ENCODE assay signal across 11 cellular contexts in the genomic region with DNA sequence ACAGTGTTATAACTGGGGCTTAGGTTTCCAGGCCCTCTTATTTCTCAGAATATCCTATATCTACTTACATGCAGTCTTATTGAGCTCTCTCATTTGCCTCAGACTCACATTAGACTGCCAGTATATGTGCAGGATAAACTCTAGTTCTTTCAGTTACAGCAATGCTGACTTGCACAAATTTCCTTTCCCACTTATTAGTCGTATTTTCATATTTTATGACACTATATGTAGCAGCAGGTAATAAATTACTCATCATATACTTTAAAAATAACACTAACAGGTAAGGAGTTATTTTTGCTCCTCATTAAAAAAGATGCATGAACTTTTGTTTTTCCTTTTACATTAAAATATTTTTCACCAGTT.
DNase-seq lines count a peak whose midpoint lies in the region; ATAC-seq, FAIRE-seq and TF ChIP-seq lines count a peak whose summit lies in the region.
"Had no signal": no experiment of that assay in that cellular context is flagged by ENCODE, and none has a peak within 500 bp of the region (broad histone marks: within the 10 kb centered on the region; RNA-seq: fewer than 3 reads in every experiment).

No MANE protein-coding gene starts in this region.

- H2AFZ ChIP-seq in IMR-90 (replicated peaks; ENCODE audit: low read length, poor library complexity) (no peak overlapping the region), K562 (ENCODE audit: low read depth, low read length) (peak overlapping the region; percentile 90)

- peak overlapping the region; percentile 43; the same call in 1 of the 2 replicates for H3K9ac ChIP-seq in IMR-90 (ENCODE audit: low read depth, low read length)
- H3K9ac ChIP-seq in K562 (ENCODE audit: insufficient read depth in 1 of 2, low read depth in 2 of 2, low read length in 2 of 2) = peak overlapping the region in 1 of 2 experiments; percentile 49; a peak in 1 of 4 replicates

- H3K27me3 ChIP-seq in IMR-90 (ENCODE audit: control insufficient read depth, insufficient read depth, low read length) (no peaks in the 10 kb centered on the region), K562 (ENCODE audit: control insufficient read depth in 2 of 2, insufficient read depth in 2 of 2, low read length in 2 of 2) (no peaks in the 10 kb centered on the region), right lobe of liver (no peaks in the 10 kb centered on the region), thyroid gland (no peaks in the 10 kb centered on the region)

- H2BK20ac ChIP-seq in IMR-90 (ENCODE audit: low read depth, low read length) = no peak overlapping the region; the same call in 1 of the 2 replicates

- DNase-seq in IMR-90 (no peak), K562 (ENCODE audit: extremely low read depth in 1 of 4, low spot score in 3 of 4) (no peak), right lobe of liver (no peak), thyroid gland (no peak), SK-N-DZ (ENCODE audit: low spot score) (no peak), cerebellar nuclear complex (lab: John Stamatoyannopoulos, UW) (no peak), OCI-M2 (lab: John Stamatoyannopoulos, UW; ENCODE audit: unreplicated experiment) (no peak)
- DNase-seq in activated CD4-positive, alpha-beta T cell treated with anti-CD3 and anti-CD28 coated beads, Interleukin-2, amount 10 ng/mL, durations not matched to agents 7 days and 5 days = no peak
- DNase-seq: CD8-positive, alpha-beta T cell; retina had no signal

- ATAC-seq in IMR-90 (ENCODE audit: low read depth) = no peak
- 0 out of 3 replicates have a peak, but pooled peaks have one; percentile 12 for ATAC-seq in K562
- ATAC-seq in right lobe of liver = no peak
- ATAC-seq: CD8-positive, alpha-beta T cell had no signal

- H2BK5ac ChIP-seq in IMR-90 (ENCODE audit: low read depth, low read length, poor library complexity, severe bottlenecking) = peak overlapping the region; percentile 96

- intact Hi-C loops in IMR-90 (cut with micrococcal nuclease) (no loop called here), K562 (cut with micrococcal nuclease) (no loop called here), right lobe of liver (cut with DNase I) (loop anchor here in 1 of 2 donors (10.0 kb wide), 2 partner anchors 176 to 216 kb away; no protein-coding TSS in a partner anchor), thyroid gland (cut with DNase I) (loop anchor here (5.0 to 10.0 kb wide), 3 partner anchors 33 to 196 kb away; a partner anchor contains a TSS)

- H2BK120ac ChIP-seq in IMR-90 (ENCODE audit: low read depth, low read length) = peak overlapping the region; percentile 1; the same call in 1 of the 2 replicates

- no peaks in the 10 kb centered on the region for H3K79me2 ChIP-seq in K562 (ENCODE audit: control insufficient read depth, insufficient read depth, low read length)

- H3K56ac ChIP-seq in IMR-90 (ENCODE audit: extremely low read depth, insufficient read depth, low read length) = peak overlapping the region; percentile 78

- no peak for TF ChIP-seq CTCF in IMR-90 (conservative IDR thresholded peaks at IDR 0.05; ENCODE audit: low read depth, low read length)
- TF ChIP-seq CTCF in K562 (IDR thresholded peaks at IDR 0.05 in 2 of 3, conservative IDR thresholded peaks at IDR 0.05 in 1 of 3; ENCODE audit: insufficient read depth in 2 of 3, low read depth in 1 of 3, low read length in 3 of 3) = no peak
- TF ChIP-seq CTCF in right lobe of liver (IDR thresholded peaks at IDR 0.05) = no peak
- no peak for TF ChIP-seq CTCF in thyroid gland (IDR thresholded peaks at IDR 0.05)

- H3K27ac Mint-ChIP-seq in activated CD4-positive, alpha-beta T cell treated with anti-CD3 and anti-CD28 coated beads, Interleukin-2, amount 10 ng/mL, durations not matched to agents 7 days and 5 days = no peak overlapping the region
- H3K27ac Mint-ChIP-seq: CD8-positive, alpha-beta T cell had no signal

- H3K4me1 ChIP-seq in IMR-90 (ENCODE audit: control insufficient read depth, insufficient read depth, low read length) (peaks cover 24% of the 10 kb centered on the region), K562 (replicated peaks in 1 of 2; ENCODE audit: control insufficient read depth in 2 of 2, insufficient read depth in 2 of 2, low read length in 2 of 2) (peaks cover 21 to 51% of the 10 kb centered on the region in 2 experiments), right lobe of liver (peaks cover 0 to 27% (median 11%) of the 10 kb centered on the region in 4 donors), thyroid gland (peaks cover 59 to 90% of the 10 kb centered on the region in 2 donors)

- no peaks in the 10 kb centered on the region for H3K36me3 Mint-ChIP-seq in activated CD4-positive, alpha-beta T cell treated with anti-CD3 and anti-CD28 coated beads, Interleukin-2, amount 10 ng/mL, durations not matched to agents 7 days and 5 days (ENCODE audit: low read depth)
- H3K36me3 Mint-ChIP-seq: CD8-positive, alpha-beta T cell had no signal

- H3K18ac ChIP-seq in IMR-90 (ENCODE audit: low read depth, low read length) = 0 out of 2 replicates have a peak overlapping the region, but pooled peaks have one; percentile 5

- H2AK9ac ChIP-seq in IMR-90 (replicated peaks; ENCODE audit: low read depth, low read length, poor library complexity) = no peak overlapping the region

- H2AK5ac ChIP-seq in IMR-90 (ENCODE audit: low read depth, low read length) = no peak overlapping the region

- peaks cover 38% of the 10 kb centered on the region for H3K4me1 Mint-ChIP-seq in activated CD4-positive, alpha-beta T cell treated with anti-CD3 and anti-CD28 coated beads, Interleukin-2, amount 10 ng/mL, durations not matched to agents 7 days and 5 days

- BruUV-seq in IMR-90 (replicated peaks; lab: Mats Ljungman, UMichigan) (no TSS peak), K562 (replicated peaks; lab: Mats Ljungman, UMichigan) (no TSS peak)

- POLR2A ChIA-PET in IMR-90 (lab: Charles Lee; ENCODE audit: unreplicated experiment) = no interaction called here
- POLR2A ChIA-PET in K562 (lab: Yijun Ruan, JAX) = no interaction called here
- POLR2A ChIA-PET in activated CD4-positive, alpha-beta T cell treated with anti-CD3 and anti-CD28 coated beads, Interleukin-2, amount 10 ng/mL, durations not matched to agents 7 days and 5 days (lab: Charles Lee) = no interaction called here

- H3K4me3 ChIP-seq in IMR-90 (ENCODE audit: insufficient read depth, low read depth, low read length) = no peak overlapping the region
- H3K4me3 ChIP-seq in K562 = no peak overlapping the region
- no peak overlapping the region for H3K4me3 ChIP-seq in right lobe of liver
- H3K4me3 ChIP-seq in thyroid gland (replicated peaks in 1 of 3) = no peak overlapping the region

- TF ChIP-seq EP300 in K562 (IDR thresholded peaks at IDR 0.05; ENCODE audit: low read length) = no peak

- no peak overlapping the region for H3K4me2 ChIP-seq in IMR-90 (ENCODE audit: low read depth, low read length)
- no peak overlapping the region for H3K4me2 ChIP-seq in K562 (ENCODE audit: insufficient read depth, low read length)

- FAIRE-seq in K562 (lab: Jason Lieb, UNC) = no peak
- FAIRE-seq: H54 had no signal

- CTCF ChIA-PET in IMR-90 (lab: Yijun Ruan, JAX) (no interaction called here), K562 (lab: Yijun Ruan, JAX; ENCODE audit: low intra/inter-chr PET ratio) (no interaction called here)
- CTCF ChIA-PET in activated CD4-positive, alpha-beta T cell treated with anti-CD3 and anti-CD28 coated beads, Interleukin-2, amount 10 ng/mL, durations not matched to agents 7 days and 5 days (lab: Charles Lee) = interaction anchor here (1.6 to 2.8 kb wide), 2 partner anchors 9 to 10 kb away, joined by 3 to 9 read pairs; no protein-coding TSS in a partner anchor

- H3K27me3 Mint-ChIP-seq in activated CD4-positive, alpha-beta T cell treated with anti-CD3 and anti-CD28 coated beads, Interleukin-2, amount 10 ng/mL, durations not matched to agents 7 days and 5 days = peaks cover 11% of the 10 kb centered on the region

- TF ChIP-seq POLR2A in IMR-90 (IDR thresholded peaks at IDR 0.05; ENCODE audit: low read depth, low read length) = no peak
- TF ChIP-seq POLR2A in K562 (conservative IDR thresholded peaks at IDR 0.05) = no peak
- no peak for TF ChIP-seq POLR2A in right lobe of liver (IDR thresholded peaks at IDR 0.05)
- no peak for TF ChIP-seq POLR2A in thyroid gland (IDR thresholded peaks at IDR 0.05)

- TF ChIP-seq RAD21 in IMR-90 (IDR thresholded peaks at IDR 0.05; ENCODE audit: low read length) (no peak), K562 (CRISPR knock-in tag; conservative IDR thresholded peaks at IDR 0.05 in 1 of 2, IDR thresholded peaks at IDR 0.05 in 1 of 2) (no peak)

- no peaks in the 10 kb centered on the region for H3K9me3 ChIP-seq in IMR-90 (ENCODE audit: control insufficient read depth, insufficient read depth, low read length)
- no peaks in the 10 kb centered on the region for H3K9me3 ChIP-seq in K562 (replicated peaks; ENCODE audit: control insufficient read depth, insufficient read depth, low read depth, low read length)
- no peaks in the 10 kb centered on the region for H3K9me3 ChIP-seq in right lobe of liver
- H3K9me3 ChIP-seq in thyroid gland = no peaks in the 10 kb centered on the region

- H4K20me1 ChIP-seq in IMR-90 (ENCODE audit: insufficient read depth, low read length) (0 out of 2 replicates have a peak, but pooled peaks cover 4% of the 10 kb centered on the region), K562 (replicated peaks; ENCODE audit: control insufficient read depth, insufficient read depth, low read length) (no peaks in the 10 kb centered on the region)

- in situ Hi-C loops in IMR-90 (cut with MboI; ENCODE audit: low sequenced_read_pairs) = loop anchor here (25.0 kb wide), 1 partner anchor 338 kb away; no protein-coding TSS in a partner anchor
- in situ Hi-C loops in K562 (cut with MboI) = no loop called here

- H2BK15ac ChIP-seq in IMR-90 (ENCODE audit: low read depth, low read length) = no peak overlapping the region; the same call in 2 of the 3 replicates

- 0 out of 2 replicates have a peak overlapping the region, but pooled peaks have one; percentile 48 for H4K91ac ChIP-seq in IMR-90 (ENCODE audit: insufficient read depth, low read depth, low read length)

- H4K5ac ChIP-seq in IMR-90 (ENCODE audit: low read depth, low read length) = no peak overlapping the region

- no peak overlapping the region for H3K4me3 Mint-ChIP-seq in activated CD4-positive, alpha-beta T cell treated with anti-CD3 and anti-CD28 coated beads, Interleukin-2, amount 10 ng/mL, durations not matched to agents 7 days and 5 days
- H3K4me3 Mint-ChIP-seq: CD8-positive, alpha-beta T cell had no signal

- H3K9me3 Mint-ChIP-seq in activated CD4-positive, alpha-beta T cell treated with anti-CD3 and anti-CD28 coated beads, Interleukin-2, amount 10 ng/mL, durations not matched to agents 7 days and 5 days = no peaks in the 10 kb centered on the region
- H3K9me3 Mint-ChIP-seq: CD8-positive, alpha-beta T cell had no signal

- H3K4ac ChIP-seq in IMR-90 (ENCODE audit: low read depth, low read length) = no peak overlapping the region; the same call in 1 of the 2 replicates

- peak overlapping the region in 1 of 2 experiments; percentile 81; a peak in 2 of 4 replicates for H4K8ac ChIP-seq in IMR-90 (ENCODE audit: low read depth in 2 of 2, low read length in 2 of 2)

- dilution Hi-C loops in IMR-90 (cut with HindIII; ENCODE audit: low sequenced_read_pairs, unreplicated experiment) = no loop called here

- H3K14ac ChIP-seq in IMR-90 (replicated peaks; ENCODE audit: low read depth, low read length) = no peak overlapping the region

- peaks cover 4% of the 10 kb centered on the region; the same call in 1 of the 2 replicates for H3K36me3 ChIP-seq in IMR-90 (ENCODE audit: control insufficient read depth, insufficient read depth, low read length)
- H3K36me3 ChIP-seq in K562 (ENCODE audit: control insufficient read depth, insufficient read depth, low read length) = no peaks in the 10 kb centered on the region
- no peaks in the 10 kb centered on the region for H3K36me3 ChIP-seq in right lobe of liver
- H3K36me3 ChIP-seq in thyroid gland = no peaks in the 10 kb centered on the region

- H3K79me1 ChIP-seq in IMR-90 (ENCODE audit: low read depth in 1 of 2, low read length in 2 of 2) = peaks cover 45 to 85% of the 10 kb centered on the region in 2 experiments

- H3K23ac ChIP-seq in IMR-90 (ENCODE audit: low read depth, low read length) = no peak overlapping the region

- no CpG with 5 or more reads among the region's 1 CpG for WGBS in IMR-90 (ENCODE audit: extremely low coverage in 2 of 2, insufficient read length in 1 of 2), 2 experiments
- 47% methylated on average over 1 of the region's 1 CpG for WGBS in K562 (ENCODE audit: insufficient coverage, low coverage, missing lambda C conversion rate)
- 47% methylated on average over 1 of the region's 1 CpG for WGBS in right lobe of liver (ENCODE audit: insufficient coverage, low coverage, low lambda C conversion rate, missing lambda C conversion rate)
- WGBS in thyroid gland, 2 donors = 77 to 80% methylated on average over 1 of the region's 1 CpG

- peak overlapping the region; percentile 6; the same call in 1 of the 2 replicates for H3K27ac ChIP-seq in IMR-90 (ENCODE audit: insufficient read depth, low read length)
- peak overlapping the region; percentile 68; the same call in 2 of the 3 replicates for H3K27ac ChIP-seq in K562 (ENCODE audit: extremely low read depth, low read depth, low read length)
- H3K27ac ChIP-seq in right lobe of liver = peak overlapping the region; percentile 24 to 78 (median 54)
- peak overlapping the region; percentile 95 to 96 (median 95) for H3K27ac ChIP-seq in thyroid gland

- peaks cover 23% of the 10 kb centered on the region for H3K9me1 ChIP-seq in IMR-90 (ENCODE audit: insufficient read depth, low read length)
- H3K9me1 ChIP-seq in K562 (ENCODE audit: control insufficient read depth, insufficient read depth, low read length) = no peaks in the 10 kb centered on the region

Comparison
In these comparisons a context has a peak if more than half of its experiments do, and no peak if none do; other contexts are left out.
1. H3K27ac ChIP-seq: peak in every context shown above with its lines; median percentile 95 in thyroid gland; 68 in K562; 54 in right lobe of liver; 6 in IMR-90.